ENCODE assay signal across 9 cellular contexts in the genomic region with DNA sequence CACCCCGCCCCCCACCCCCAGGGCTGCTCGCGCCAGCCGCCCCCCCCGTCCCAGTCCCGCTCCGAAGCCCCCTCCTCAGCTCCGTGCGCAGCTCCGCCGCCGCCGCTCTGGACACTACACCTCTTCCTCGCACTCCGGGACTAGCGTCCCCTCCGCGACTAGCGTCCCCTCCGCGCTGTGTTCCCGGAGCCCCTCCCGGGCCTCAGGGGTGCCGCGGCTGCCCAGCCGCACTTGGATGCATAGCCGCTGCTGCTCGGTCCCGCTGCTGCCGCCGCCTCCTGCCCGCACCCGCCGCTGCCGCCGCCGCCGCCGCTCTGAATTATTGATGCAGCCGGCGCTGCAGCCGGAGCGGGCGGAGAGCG. TPM values are rescaled to one million over a fixed set of nuclear protein-coding genes. Genes with fewer than 3 reads are reported as not detected.
DNase-seq lines count a peak whose midpoint lies in the region; ATAC-seq, FAIRE-seq and TF ChIP-seq lines count a peak whose summit lies in the region.
"Had no signal": no experiment of that assay in that cellular context is flagged by ENCODE, and none has a peak within 500 bp of the region (broad histone marks: within the 10 kb centered on the region; RNA-seq: fewer than 3 reads in every experiment).

A gene (minus strand): TSS at position 358 of the 362 bp plus-strand sequence. CDS start 373 bp downstream, outside the sequence.

- TF ChIP-seq CTCF in endothelial cell of umbilical vein (IDR thresholded peaks at IDR 0.05; ENCODE audit: extremely low read depth in 1 of 2, insufficient read depth in 1 of 2, low read depth in 1 of 2, low read length in 2 of 2) (no peak), progenitor cell of endocrine pancreas (IDR thresholded peaks at IDR 0.05; ENCODE audit: unreplicated experiment) (no peak), uterus (IDR thresholded peaks at IDR 0.05) (no peak)

- POLR2A ChIA-PET in endothelial cell of umbilical vein (lab: Charles Lee) = no interaction called here

- intact Hi-C loops in endothelial cell of umbilical vein (cut with micrococcal nuclease) = no loop called here
- intact Hi-C loops in uterus (cut with DNase I; ENCODE audit: low total_unique reads) = no loop called here

- FAIRE-seq in endothelial cell of umbilical vein (lab: Jason Lieb, UNC) (no peak), GM19239 (lab: Jason Lieb, UNC) (no peak)
- FAIRE-seq: GM18507 had no signal

- DNase-seq in endothelial cell of umbilical vein (ENCODE audit: low read depth, low spot score) (no peak), progenitor cell of endocrine pancreas (ENCODE audit: low spot score, unreplicated experiment) (no peak), GM19239 (ENCODE audit: insufficient read length, low spot score) (no peak), uterus (no peak), superior temporal gyrus (ENCODE audit: extremely low spot score) (no peak)

- no TSS peak for BruUV-seq in endothelial cell of umbilical vein (replicated peaks; lab: Mats Ljungman, UMichigan)

- H3K4me3 Mint-ChIP-seq in progenitor cell of endocrine pancreas (ENCODE audit: low read depth) = peak within 1 kb of the TSS; percentile 72

- TF ChIP-seq POLR2A in endothelial cell of umbilical vein (IDR thresholded peaks at IDR 0.05; ENCODE audit: low read depth, low read length) (no peak), uterus (IDR thresholded peaks at IDR 0.05) (no peak)

- H3K4me1 Mint-ChIP-seq in progenitor cell of endocrine pancreas (ENCODE audit: low read depth) = peaks cover 7% of the 10 kb centered on the region

- H3K9ac ChIP-seq in HUES6 (ENCODE audit: low read length) = peak within 1 kb of the TSS; percentile 26
- H3K9ac ChIP-seq in endothelial cell of umbilical vein (replicated peaks; ENCODE audit: extremely low read depth, insufficient read depth, low read length) = no peak within 1 kb of the TSS

- no peaks in the 10 kb centered on the region for H3K9me3 ChIP-seq in HUES6 (ENCODE audit: control insufficient read depth, insufficient read depth, low read depth, low read length)
- H3K9me3 ChIP-seq in endothelial cell of umbilical vein (replicated peaks; ENCODE audit: control insufficient read depth, insufficient read depth, low read length) = no peaks in the 10 kb centered on the region
- H3K9me3 ChIP-seq in uterus = no peaks in the 10 kb centered on the region

- H3K79me2 ChIP-seq in endothelial cell of umbilical vein (ENCODE audit: control insufficient read depth, insufficient read depth, low read length) = no peaks in the 10 kb centered on the region

- H3K27me3 ChIP-seq in HUES6 (ENCODE audit: control insufficient read depth, insufficient read depth, low read length) (peaks cover 93% of the 10 kb centered on the region), endothelial cell of umbilical vein (ENCODE audit: control insufficient read depth in 2 of 2, insufficient read depth in 2 of 2, low read length in 2 of 2) (peaks cover 60 to 70% of the 10 kb centered on the region in 2 experiments), uterus (peaks cover 2 to 78% of the 10 kb centered on the region in 2 donors)

- peak within 1 kb of the TSS; percentile 88 for H3K27ac Mint-ChIP-seq in progenitor cell of endocrine pancreas

- H4K20me1 ChIP-seq in endothelial cell of umbilical vein (replicated peaks; ENCODE audit: control insufficient read depth, extremely low read depth, insufficient read depth, low read length) = no peaks in the 10 kb centered on the region

- peak within 1 kb of the TSS; percentile 76 for H2AFZ ChIP-seq in endothelial cell of umbilical vein (ENCODE audit: low read depth, low read length)

- no peaks in the 10 kb centered on the region for H3K36me3 Mint-ChIP-seq in progenitor cell of endocrine pancreas (ENCODE audit: insufficient read depth)

- H3K9me1 ChIP-seq in endothelial cell of umbilical vein (replicated peaks; ENCODE audit: control insufficient read depth, extremely low read depth, insufficient read depth, low read length) = no peaks in the 10 kb centered on the region

- H3K4me3 ChIP-seq in HUES6 (ENCODE audit: low read depth, low read length) = peak within 1 kb of the TSS; percentile 75
- H3K4me3 ChIP-seq in endothelial cell of umbilical vein (replicated peaks in 1 of 3; ENCODE audit: insufficient read depth in 1 of 3, low read depth in 1 of 3, low read length in 3 of 3) = peak within 1 kb of the TSS in 1 of 3 experiments; percentile 36
- H3K4me3 ChIP-seq in uterus = peak within 1 kb of the TSS in 1 of 2 donors; percentile 18

- H3K4me1 ChIP-seq in HUES6 (ENCODE audit: control insufficient read depth, insufficient read depth, low read length) (peaks cover 34% of the 10 kb centered on the region), endothelial cell of umbilical vein (ENCODE audit: control insufficient read depth, extremely low read depth, insufficient read depth, low read length) (peaks cover 2% of the 10 kb centered on the region), uterus (peaks cover 0 to 19% of the 10 kb centered on the region in 2 donors)

- dilution Hi-C loops in endothelial cell of umbilical vein (cut with MboI; ENCODE audit: extremely low pct_ligation_motif_present, low sequenced_read_pairs) = no loop called here

- H3K27me3 Mint-ChIP-seq in progenitor cell of endocrine pancreas = peaks cover 87% of the 10 kb centered on the region

- H3K9me3 Mint-ChIP-seq in progenitor cell of endocrine pancreas (ENCODE audit: low read depth) = no peaks in the 10 kb centered on the region

- H3K36me3 ChIP-seq in HUES6 (ENCODE audit: control insufficient read depth, insufficient read depth, low read length) (no peaks in the 10 kb centered on the region), endothelial cell of umbilical vein (ENCODE audit: control insufficient read depth in 2 of 2, extremely low read depth in 1 of 2, insufficient read depth in 2 of 2, low read length in 2 of 2) (no peaks in the 10 kb centered on the region), uterus (no peaks in the 10 kb centered on the region)

- H3K27ac ChIP-seq in HUES6 (ENCODE audit: low read depth, low read length) (no peak within 1 kb of the TSS), endothelial cell of umbilical vein (ENCODE audit: insufficient read depth, low read depth, low read length) (no peak within 1 kb of the TSS), uterus (no peak within 1 kb of the TSS)

- ATAC-seq in GM18519 (IDR thresholded peaks at IDR 0.05; ENCODE audit: low FRiP score, unreplicated experiment) (peak; percentile 12), GM21717 (IDR thresholded peaks at IDR 0.05; ENCODE audit: unreplicated experiment) (no peak)

- peak within 1 kb of the TSS; percentile 12 for H3K4me2 ChIP-seq in endothelial cell of umbilical vein (ENCODE audit: insufficient read depth, low read length)

- CTCF ChIA-PET in endothelial cell of umbilical vein (lab: Charles Lee) = no interaction called here

TF ChIP-seq in endothelial cell of umbilical vein, 7 proteins besides CTCF, POLR2A, EP300 and RAD21:
- TF ChIP-seq MYC (IDR thresholded peaks at IDR 0.05; ENCODE audit: low read depth, low read length) (no peak), JUN (IDR thresholded peaks at IDR 0.05; ENCODE audit: borderline replicate concordance, insufficient read depth, insufficient read length, low read depth) (no peak), EZH2 (IDR thresholded peaks at IDR 0.05; ENCODE audit: borderline replicate concordance, low read depth, low read length, severe bottlenecking) (no peak), POLR2AphosphoS5 (IDR thresholded peaks at IDR 0.05; ENCODE audit: insufficient read depth, low read depth, low read length) (no peak), GATA2 (IDR thresholded peaks at IDR 0.05; ENCODE audit: insufficient read depth, insufficient read length, low read depth, low read length) (no peak), FOS (IDR thresholded peaks at IDR 0.05; ENCODE audit: borderline replicate concordance, insufficient read depth, low read length) (no peak)
- TF ChIP-seq, protein P1, sequence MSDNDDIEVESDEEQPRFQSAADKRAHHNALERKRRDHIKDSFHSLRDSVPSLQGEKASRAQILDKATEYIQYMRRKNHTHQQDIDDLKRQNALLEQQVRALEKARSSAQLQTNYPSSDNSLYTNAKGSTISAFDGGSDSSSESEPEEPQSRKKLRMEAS (IDR thresholded peaks at IDR 0.05; ENCODE audit: insufficient read depth, insufficient read length) = no peak

RNA-seq across cellular contexts. Expression of the gene that starts here (rescaled TPM):
- not detected in 2 replicates for total RNA-seq in endothelial cell of umbilical vein
- not detected in 2 replicates for polyA plus RNA-seq in endothelial cell of umbilical vein
- not detected in 2 replicates for polyA plus RNA-seq in endothelial cell of umbilical vein (2011; cell fraction: cytosol; rRNA removed)
- polyA plus RNA-seq in endothelial cell of umbilical vein (2011; cell fraction: nucleus; rRNA removed) = not detected in 2 replicates
- not detected in 2 replicates for polyA plus RNA-seq in endothelial cell of umbilical vein (2012)
- not detected in 2 replicates for polyA minus RNA-seq in endothelial cell of umbilical vein
- polyA minus RNA-seq in endothelial cell of umbilical vein (2011; cell fraction: cytosol; rRNA and poly(A)+ RNA removed) = not detected
- not detected in 2 replicates for polyA minus RNA-seq in endothelial cell of umbilical vein (2011; cell fraction: nucleus; rRNA and poly(A)+ RNA removed)
- total RNA-seq in progenitor cell of endocrine pancreas = 0.31 and 0.62 TPM in 2 replicates
- total RNA-seq in uterus = 1 to 10 TPM in 1 of 4 donors, under 1 TPM in 1, not detected in 2; 0.83 to 2.4 TPM
